ENCODE assay signal across 18 cellular contexts in the genomic region with DNA sequence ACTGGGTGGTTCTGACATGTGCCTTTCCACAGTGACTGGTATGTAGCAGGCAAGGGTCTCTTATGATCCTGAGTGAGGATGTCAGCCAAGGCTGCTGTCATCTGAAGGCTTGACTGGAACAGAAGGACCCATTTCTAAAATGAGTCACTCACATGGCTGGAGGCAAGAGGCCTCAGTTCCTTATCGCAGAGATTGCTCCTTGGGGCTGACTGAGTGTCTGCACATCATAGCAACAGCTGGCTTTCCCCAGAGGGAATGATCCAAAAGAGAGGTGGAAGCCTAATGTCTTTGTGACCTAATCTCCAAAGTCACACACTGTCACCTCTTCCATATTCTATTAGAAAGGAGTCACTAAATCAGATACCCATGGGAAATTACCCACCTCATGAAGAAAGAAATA.
A peak's percentile ranks its signal among the peaks of the same experiment; 100 is the strongest.
DNase-seq lines count a peak whose midpoint lies in the region; ATAC-seq, FAIRE-seq and TF ChIP-seq lines count a peak whose summit lies in the region.
"Had no signal": no experiment of that assay in that cellular context is flagged by ENCODE, and none has a peak within 500 bp of the region (broad histone marks: within the 10 kb centered on the region; RNA-seq: fewer than 3 reads in every experiment).

No MANE protein-coding gene starts in this region.

- H4K8ac ChIP-seq in mesenchymal stem cell (ENCODE audit: low read length): no peak overlapping the region

- no peak overlapping the region for H2BK120ac ChIP-seq in mesenchymal stem cell (ENCODE audit: low read depth, low read length)

- H2BK15ac ChIP-seq in mesenchymal stem cell (ENCODE audit: low read depth, poor library complexity, severe bottlenecking): no peak overlapping the region

- peaks cover 18% of the 10 kb centered on the region for H3K4me1 ChIP-seq in HEK293 (ENCODE audit: control insufficient read depth, insufficient read depth, low read length)
- peaks cover 0 to 11% of the 10 kb centered on the region in 2 experiments; a peak in 3 of 5 replicates for H3K4me1 ChIP-seq in K562 (replicated peaks in 1 of 2; ENCODE audit: control insufficient read depth in 2 of 2, insufficient read depth in 2 of 2, low read length in 2 of 2)
- peaks cover 2% of the 10 kb centered on the region for H3K4me1 ChIP-seq in mesenchymal stem cell (ENCODE audit: control insufficient read depth, insufficient read depth, low read depth, low read length)
- H3K4me1 ChIP-seq in esophagus squamous epithelium: no peaks in the 10 kb centered on the region
- H3K4me1 ChIP-seq in transverse colon: peaks cover 0 to 27% (median 2%) of the 10 kb centered on the region in 4 donors
- H3K4me1 ChIP-seq: BLaER1 had no signal

- no peak for TF ChIP-seq POLR2A in K562 (conservative IDR thresholded peaks at IDR 0.05)
- TF ChIP-seq POLR2A in esophagus squamous epithelium (IDR thresholded peaks at IDR 0.05): no peak
- no peak for TF ChIP-seq POLR2A in transverse colon (IDR thresholded peaks at IDR 0.05)

- peaks cover 2% of the 10 kb centered on the region for H3K9me1 ChIP-seq in K562 (ENCODE audit: control insufficient read depth, insufficient read depth, low read length)

- CTCF ChIA-PET in HEK293 (lab: Yijun Ruan, JAX): no interaction called here
- CTCF ChIA-PET in K562 (lab: Yijun Ruan, JAX; ENCODE audit: low intra/inter-chr PET ratio): no interaction called here

- ATAC-seq in K562: peak; percentile 62
- ATAC-seq: PC-3 had no signal

- intact Hi-C loops in K562 (cut with micrococcal nuclease) (no loop called here), esophagus squamous epithelium (cut with DNase I) (no loop called here), transverse colon (cut with DNase I; ENCODE audit: low total_unique reads) (no loop called here)

- WGBS in K562 (ENCODE audit: insufficient coverage, low coverage, missing lambda C conversion rate): 0% methylated on average over 1 of the region's 1 CpG
- WGBS in mesenchymal stem cell: 64% methylated on average over 1 of the region's 1 CpG
- 89% methylated on average over 1 of the region's 1 CpG; no CpG with 5 or more reads in 1 of the 2 donors for WGBS in esophagus squamous epithelium, 2 donors
- 50% methylated on average over 1 of the region's 1 CpG; no CpG with 5 or more reads in 1 of the 2 donors for WGBS in transverse colon (ENCODE audit: low coverage in 1 of 2), 2 donors

- H3K27ac ChIP-seq in HEK293 (ENCODE audit: extremely low read depth, low read depth, low read length): no peak overlapping the region
- H3K27ac ChIP-seq in K562 (ENCODE audit: extremely low read depth, low read depth, low read length): no peak overlapping the region
- H3K27ac ChIP-seq in mesenchymal stem cell (ENCODE audit: low read length, poor library complexity, severe bottlenecking): no peak overlapping the region
- H3K27ac ChIP-seq in esophagus squamous epithelium: no peak overlapping the region
- H3K27ac ChIP-seq in transverse colon: peak overlapping the region in 1 of 4 donors; percentile 58
- H3K27ac ChIP-seq: 22Rv1, BLaER1, HL-60 had no signal

- no peak overlapping the region for H3K14ac ChIP-seq in mesenchymal stem cell (ENCODE audit: low read length in 2 of 2)

- FAIRE-seq in K562 (lab: Jason Lieb, UNC): peak; percentile 73

- no peak overlapping the region for H2BK12ac ChIP-seq in mesenchymal stem cell (ENCODE audit: low read length in 2 of 2)

- no peak overlapping the region for H3K18ac ChIP-seq in mesenchymal stem cell (ENCODE audit: low read depth in 1 of 2, low read length in 2 of 2)

- no peak overlapping the region for H4K91ac ChIP-seq in mesenchymal stem cell (ENCODE audit: low read length)

- H3K79me1 ChIP-seq in mesenchymal stem cell (replicated peaks; ENCODE audit: low read length, poor library complexity, severe bottlenecking): peaks cover 8% of the 10 kb centered on the region

- peaks cover 7% of the 10 kb centered on the region; the same call in 1 of the 3 replicates for H3K79me2 ChIP-seq in K562 (ENCODE audit: control insufficient read depth, insufficient read depth, low read length)

- no peak for TF ChIP-seq EP300 in K562 (IDR thresholded peaks at IDR 0.05; ENCODE audit: low read length)
- TF ChIP-seq EP300 in transverse colon (IDR thresholded peaks at IDR 0.05; ENCODE audit: low read depth): no peak

- peak; percentile 30 for DNase-seq in NCI-H82 (lab: John Stamatoyannopoulos, UW)
- no peak for DNase-seq in NCI-H82 treated with DMSO at 0.1 percent for 48 hours (lab: John Stamatoyannopoulos, UW; ENCODE audit: unreplicated experiment)
- peak in 2 of 4 experiments; percentile 13 to 48 for DNase-seq in K562 (ENCODE audit: extremely low read depth in 1 of 4, low spot score in 3 of 4)
- DNase-seq in mesenchymal stem cell: peak; percentile 19
- DNase-seq in esophagus squamous epithelium (lab: John Stamatoyannopoulos, UW): no peak
- DNase-seq in transverse colon: no peak
- DNase-seq in H7: no peak
- DNase-seq: DMS 273 treated with DMSO at 0.1 percent for 48 hours, KBM-7, NCI-H1092, NCI-H1694, NCI-H2107, NCI-H226, PC-3 had no signal

- H3K9me3 ChIP-seq in HEK293 (ENCODE audit: control insufficient read depth, insufficient read depth, low read depth, low read length) (no peaks in the 10 kb centered on the region), K562 (replicated peaks; ENCODE audit: control insufficient read depth, insufficient read depth, low read depth, low read length) (no peaks in the 10 kb centered on the region), mesenchymal stem cell (ENCODE audit: control insufficient read depth, low read length) (no peaks in the 10 kb centered on the region), esophagus squamous epithelium (no peaks in the 10 kb centered on the region), transverse colon (no peaks in the 10 kb centered on the region)
- H3K9me3 ChIP-seq: BLaER1 had no signal

- no peak overlapping the region for H2BK5ac ChIP-seq in mesenchymal stem cell (ENCODE audit: low read depth, low read length, poor library complexity, severe bottlenecking)

- H3K4me2 ChIP-seq in K562 (ENCODE audit: insufficient read depth, low read length) (no peak overlapping the region), mesenchymal stem cell (ENCODE audit: low read length, poor library complexity, severe bottlenecking) (no peak overlapping the region)
- H3K4me2 ChIP-seq: BLaER1 had no signal

- no peaks in the 10 kb centered on the region for H3K36me3 ChIP-seq in HEK293 (ENCODE audit: control insufficient read depth in 2 of 2, insufficient read depth in 1 of 2, low read length in 2 of 2)
- H3K36me3 ChIP-seq in K562 (ENCODE audit: control insufficient read depth, insufficient read depth, low read length): no peaks in the 10 kb centered on the region
- no peaks in the 10 kb centered on the region for H3K36me3 ChIP-seq in mesenchymal stem cell (ENCODE audit: control insufficient read depth in 1 of 2, insufficient read depth in 2 of 2, low read depth in 1 of 2, low read length in 2 of 2)
- no peaks in the 10 kb centered on the region for H3K36me3 ChIP-seq in esophagus squamous epithelium
- H3K36me3 ChIP-seq in transverse colon: no peaks in the 10 kb centered on the region
- no peaks in the 10 kb centered on the region; the same call in 1 of the 2 replicates for H3K36me3 ChIP-seq in H7 (replicated peaks; ENCODE audit: control insufficient read depth, insufficient read depth, low read length)
- H3K36me3 ChIP-seq: BLaER1 had no signal

- H3K27me3 ChIP-seq in K562 (ENCODE audit: control insufficient read depth in 2 of 2, insufficient read depth in 2 of 2, low read length in 2 of 2): no peaks in the 10 kb centered on the region
- H3K27me3 ChIP-seq in mesenchymal stem cell (ENCODE audit: control insufficient read depth in 1 of 2, insufficient read depth in 1 of 2, low read length in 2 of 2): no peaks in the 10 kb centered on the region
- H3K27me3 ChIP-seq in esophagus squamous epithelium: no peaks in the 10 kb centered on the region
- H3K27me3 ChIP-seq in transverse colon: no peaks in the 10 kb centered on the region
- H3K27me3 ChIP-seq in H7 (ENCODE audit: control insufficient read depth, insufficient read depth, low read length): no peaks in the 10 kb centered on the region
- H3K27me3 ChIP-seq: BLaER1 had no signal

- no peak overlapping the region for H3K9ac ChIP-seq in K562 (ENCODE audit: insufficient read depth in 1 of 2, low read depth in 2 of 2, low read length in 2 of 2)
- no peak overlapping the region for H3K9ac ChIP-seq in mesenchymal stem cell (ENCODE audit: low read length)
- H3K9ac ChIP-seq: BLaER1 had no signal

- no peak for TF ChIP-seq RAD21 in K562 (CRISPR knock-in tag; conservative IDR thresholded peaks at IDR 0.05 in 1 of 2, IDR thresholded peaks at IDR 0.05 in 1 of 2)

- H2AK5ac ChIP-seq in mesenchymal stem cell (ENCODE audit: low read length, severe bottlenecking): no peak overlapping the region

- H3K4ac ChIP-seq in mesenchymal stem cell (ENCODE audit: low read depth in 1 of 2, low read length in 2 of 2): no peak overlapping the region

- POLR2A ChIA-PET in HEK293 (lab: Yijun Ruan, JAX) (no interaction called here), K562 (lab: Yijun Ruan, JAX) (no interaction called here)

- no peaks in the 10 kb centered on the region for H4K20me1 ChIP-seq in K562 (replicated peaks; ENCODE audit: control insufficient read depth, insufficient read depth, low read length)
- H4K20me1 ChIP-seq: BLaER1 had no signal

- no peak overlapping the region for H2AFZ ChIP-seq in K562 (ENCODE audit: low read depth, low read length)
- H2AFZ ChIP-seq in mesenchymal stem cell (ENCODE audit: low read depth, low read length): no peak overlapping the region

- no peak for TF ChIP-seq CTCF in HEK293 (tag by site-specific recombination; IDR thresholded peaks at IDR 0.05)
- TF ChIP-seq CTCF in K562 (IDR thresholded peaks at IDR 0.05 in 2 of 3, conservative IDR thresholded peaks at IDR 0.05 in 1 of 3; ENCODE audit: insufficient read depth in 2 of 3, low read depth in 1 of 3, low read length in 3 of 3): no peak
- TF ChIP-seq CTCF in esophagus squamous epithelium (IDR thresholded peaks at IDR 0.05): no peak
- no peak for TF ChIP-seq CTCF in transverse colon (IDR thresholded peaks at IDR 0.05)

- no peak overlapping the region for H3K4me3 ChIP-seq in HEK293 (ENCODE audit: low read depth, low read length)
- H3K4me3 ChIP-seq in K562: no peak overlapping the region
- no peak overlapping the region for H3K4me3 ChIP-seq in mesenchymal stem cell (ENCODE audit: insufficient read depth in 1 of 2, low read depth in 1 of 2, low read length in 2 of 2)
- no peak overlapping the region for H3K4me3 ChIP-seq in esophagus squamous epithelium
- H3K4me3 ChIP-seq in transverse colon: no peak overlapping the region
- no peak overlapping the region for H3K4me3 ChIP-seq in H7 (ENCODE audit: insufficient read depth, low read depth, low read length)
- H3K4me3 ChIP-seq: BLaER1 had no signal

- in situ Hi-C loops in K562 (cut with MboI): no loop called here
- in situ Hi-C loops in transverse colon (cut with MboI; ENCODE audit: low pct_ligation_motif_present in 1 of 4, low pct_unique_long_range_greater_than_20kb in 1 of 4, low sequenced_read_pairs in 3 of 4): no loop called here

- H3K23ac ChIP-seq in mesenchymal stem cell (ENCODE audit: low read length in 2 of 2): no peak overlapping the region

- no TSS peak for BruUV-seq in K562 (replicated peaks; lab: Mats Ljungman, UMichigan)

TF ChIP-seq in HEK293, 187 proteins besides CTCF, POLR2A, EP300 and RAD21 (continues in another document):
- no peak for TF ChIP-seq ZNF302 (tag by site-specific recombination; IDR thresholded peaks at IDR 0.05; ENCODE audit: low read depth)

Comparison
In these comparisons a context has a peak if more than half of its experiments do, and no peak if none do; other contexts are left out.
1. DNase-seq: peak in NCI-H82 (single experiment) and mesenchymal stem cell (single experiment); none in NCI-H82 treated with DMSO at 0.1 percent for 48 hours (single experiment), esophagus squamous epithelium (single experiment), transverse colon (single experiment) and H7 (single experiment).